Comparison of ENCODE assay signal across 9 cellular contexts in the genomic region with DNA sequence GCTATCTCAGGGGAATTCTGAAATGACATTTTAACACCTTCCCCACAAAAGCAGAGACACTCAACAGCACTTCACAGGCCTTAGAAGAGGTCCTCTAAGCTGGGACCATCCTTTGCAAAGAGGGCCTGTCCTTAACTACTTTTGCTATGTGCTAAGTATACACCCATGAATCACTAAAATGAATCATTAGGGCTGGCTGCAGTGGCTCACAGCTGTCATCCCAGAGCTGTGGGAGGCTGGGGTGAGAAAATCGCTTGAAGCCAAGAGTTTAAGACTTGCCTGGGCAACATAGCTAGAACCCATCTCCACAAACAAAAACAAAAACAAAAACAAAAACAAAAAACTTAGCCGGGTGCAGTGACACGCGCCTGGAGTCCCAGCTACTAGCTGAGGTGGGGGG. TPM values are rescaled to one million over a fixed set of nuclear protein-coding genes. Genes with fewer than 3 reads are reported as not detected.
DNase-seq lines count a peak whose midpoint lies in the region; ATAC-seq, FAIRE-seq and TF ChIP-seq lines count a peak whose summit lies in the region.
"Had no signal": no experiment of that assay in that cellular context is flagged by ENCODE, and none has a peak within 500 bp of the region (broad histone marks: within the 10 kb centered on the region; RNA-seq: fewer than 3 reads in every experiment).

No MANE protein-coding gene starts in this region.

- H3K27me3 ChIP-seq in K562 (ENCODE audit: control insufficient read depth in 2 of 2, insufficient read depth in 2 of 2, low read length in 2 of 2) (no peaks in the 10 kb centered on the region), colonic mucosa (no peaks in the 10 kb centered on the region)

- H4K20me1 ChIP-seq in K562 (replicated peaks; ENCODE audit: control insufficient read depth, insufficient read depth, low read length) = no peaks in the 10 kb centered on the region

- peak; percentile 35; the same call in 2 of the 3 replicates for ATAC-seq in K562
- ATAC-seq in GM19452 (IDR thresholded peaks at IDR 0.05; ENCODE audit: unreplicated experiment) = no peak
- ATAC-seq: WTC11 had no signal

- in situ Hi-C loops in K562 (cut with MboI) = no loop called here

- H3K4me1 ChIP-seq in K562 (replicated peaks in 1 of 2; ENCODE audit: control insufficient read depth in 2 of 2, insufficient read depth in 2 of 2, low read length in 2 of 2) = no peaks in the 10 kb centered on the region; a peak in 1 of 5 replicates
- H3K4me1 ChIP-seq in colonic mucosa = no peaks in the 10 kb centered on the region

- no peaks in the 10 kb centered on the region for H3K9me1 ChIP-seq in K562 (ENCODE audit: control insufficient read depth, insufficient read depth, low read length)

- DNase-seq in ELF-1 (ENCODE audit: low read depth, low spot score) = peak; percentile 3
- peak; percentile 71 for DNase-seq in MV-4-11 (lab: John Stamatoyannopoulos, UW)
- DNase-seq in K562 (ENCODE audit: extremely low read depth in 1 of 4, low spot score in 3 of 4) = no peak
- peak; percentile 58 for DNase-seq in non-pigmented ciliary epithelial cell (ENCODE audit: low read depth)
- DNase-seq in colonic mucosa = no peak
- DNase-seq in COLO668 (lab: John Stamatoyannopoulos, UW; ENCODE audit: unreplicated experiment) = no peak
- DNase-seq in SKM-1 (lab: John Stamatoyannopoulos, UW; ENCODE audit: unreplicated experiment) = no peak

- H3K36me3 ChIP-seq in K562 (ENCODE audit: control insufficient read depth, insufficient read depth, low read length) = peaks cover 17% of the 10 kb centered on the region
- no peaks in the 10 kb centered on the region for H3K36me3 ChIP-seq in colonic mucosa

- H3K4me3 ChIP-seq in K562 (no peak overlapping the region), colonic mucosa (no peak overlapping the region)

- H3K4me2 ChIP-seq in K562 (ENCODE audit: insufficient read depth, low read length) = no peak overlapping the region

- intact Hi-C loops in K562 (cut with micrococcal nuclease) (no loop called here), colonic mucosa (cut with DNase I) (no loop called here)

- no peaks in the 10 kb centered on the region for H3K9me3 ChIP-seq in K562 (replicated peaks; ENCODE audit: control insufficient read depth, insufficient read depth, low read depth, low read length)
- no peaks in the 10 kb centered on the region for H3K9me3 ChIP-seq in colonic mucosa

- no peak overlapping the region for H2AFZ ChIP-seq in K562 (ENCODE audit: low read depth, low read length)

- no peak for TF ChIP-seq RAD21 in K562 (CRISPR knock-in tag; conservative IDR thresholded peaks at IDR 0.05 in 1 of 2, IDR thresholded peaks at IDR 0.05 in 1 of 2)

- WGBS in K562 (ENCODE audit: insufficient coverage, low coverage, missing lambda C conversion rate) = 86% methylated on average over 4 of the region's 4 CpGs

- TF ChIP-seq CTCF in K562 (IDR thresholded peaks at IDR 0.05 in 2 of 3, conservative IDR thresholded peaks at IDR 0.05 in 1 of 3; ENCODE audit: insufficient read depth in 2 of 3, low read depth in 1 of 3, low read length in 3 of 3) (no peak), colonic mucosa (IDR thresholded peaks at IDR 0.05) (no peak)

- H3K9ac ChIP-seq in K562 (ENCODE audit: insufficient read depth in 1 of 2, low read depth in 2 of 2, low read length in 2 of 2) (no peak overlapping the region), colonic mucosa (ENCODE audit: low read depth in 2 of 2, low read length in 2 of 2) (no peak overlapping the region)

- no peak overlapping the region for H3K27ac ChIP-seq in K562 (ENCODE audit: extremely low read depth, low read depth, low read length)
- no peak overlapping the region for H3K27ac ChIP-seq in colonic mucosa

- FAIRE-seq in K562 (lab: Jason Lieb, UNC) = peak; percentile 19

- no TSS peak for BruUV-seq in K562 (replicated peaks; lab: Mats Ljungman, UMichigan)

- CTCF ChIA-PET in K562 (lab: Yijun Ruan, JAX; ENCODE audit: low intra/inter-chr PET ratio) = no interaction called here

- TF ChIP-seq POLR2A in K562 (conservative IDR thresholded peaks at IDR 0.05) = no peak

- TF ChIP-seq EP300 in K562 (IDR thresholded peaks at IDR 0.05; ENCODE audit: low read length) = no peak

- H3K79me2 ChIP-seq in K562 (ENCODE audit: control insufficient read depth, insufficient read depth, low read length) = no peaks in the 10 kb centered on the region

- POLR2A ChIA-PET in K562 (lab: Yijun Ruan, JAX) = no interaction called here

TF ChIP-seq in K562, 482 proteins besides CTCF, POLR2A, EP300 and RAD21:
- TF ChIP-seq CBFB (CRISPR knock-in tag; IDR thresholded peaks at IDR 0.05) = no peak
- TF ChIP-seq HDAC8 (tag; IDR thresholded peaks at IDR 0.05) = no peak
- TF ChIP-seq ELF2 (CRISPR knock-in tag; IDR thresholded peaks at IDR 0.05) = no peak
TF ChIP-seq in K562: peak in this region for 0.

RNA-seq across cellular contexts. Expression of gene MELTF, which starts 53.9 kb away (rescaled TPM):
- 21.6 and 62.0 TPM in 2 replicates for total RNA-seq in K562 (2011; cell fraction: chromatin; rRNA removed; ENCODE audit: low replicate concordance)
- 25.8 and 34.5 TPM in 2 replicates for total RNA-seq in K562 (2011; cell fraction: nucleolus; rRNA removed)
- total RNA-seq in K562 (2011; cell fraction: nucleoplasm; rRNA removed) = 24.9 and 29.2 TPM in 2 replicates
- total RNA-seq in K562 (2014; rRNA removed) (6.8 and 8.4 TPM in 2 replicates), K562 (2014; rRNA removed; fragmentation: Illumina TruSeq; extraction: Trizol) (3.0 and 3.3 TPM in 2 replicates), K562 (2015; rRNA removed; fragmentation: Illumina TruSeq; extraction: Trizol) (3.8 and 4.5 TPM in 2 replicates), K562 (2021) (10.5 and 11.7 TPM in 2 replicates), colonic mucosa (10 to 100 TPM; 15.7 to 31.2 TPM)
- polyA plus RNA-seq in K562 (2011; rRNA removed) (4.0 and 4.8 TPM in 2 replicates), K562 (2014; fragmentation: Illumina TruSeq; extraction: Trizol) (3.7 and 4.9 TPM in 2 replicates), K562 (2014; fragmentation: Nextera tagmentation; extraction: Ambion mirVana) (under 1 TPM; 0.35 to 0.52 TPM), K562 (2014; rRNA removed) (8.1 and 8.6 TPM in 2 replicates)
- 3.0 and 7.4 TPM in 2 replicates for polyA plus RNA-seq in K562 (2011; cell fraction: cytosol; rRNA removed)
- polyA plus RNA-seq in K562 (2011; cell fraction: nucleus; rRNA removed) = 17.2 and 37.9 TPM in 2 replicates
- polyA plus RNA-seq in K562 (2012) = 6.7 and 10.6 TPM in 2 replicates
- polyA minus RNA-seq in K562 (2011; rRNA and poly(A)+ RNA removed) = 2.2 and 4.0 TPM in 2 replicates
- polyA minus RNA-seq in K562 (2011; cell fraction: cytosol; rRNA and poly(A)+ RNA removed) = 1.9 and 4.6 TPM in 2 replicates
- 11.0 and 16.4 TPM in 2 replicates for polyA minus RNA-seq in K562 (2011; cell fraction: nucleus; rRNA and poly(A)+ RNA removed)

Comparison
In these comparisons a context has a peak if more than half of its experiments do, and no peak if none do; other contexts are left out.
1. DNase-seq: peak in ELF-1 (single experiment), MV-4-11 (single experiment) and non-pigmented ciliary epithelial cell (single experiment); none in K562 (0 of 4), colonic mucosa (single experiment), COLO668 (single experiment) and SKM-1 (single experiment).